10 cellular contexts compared by ENCODE assay signal in the genomic region with DNA sequence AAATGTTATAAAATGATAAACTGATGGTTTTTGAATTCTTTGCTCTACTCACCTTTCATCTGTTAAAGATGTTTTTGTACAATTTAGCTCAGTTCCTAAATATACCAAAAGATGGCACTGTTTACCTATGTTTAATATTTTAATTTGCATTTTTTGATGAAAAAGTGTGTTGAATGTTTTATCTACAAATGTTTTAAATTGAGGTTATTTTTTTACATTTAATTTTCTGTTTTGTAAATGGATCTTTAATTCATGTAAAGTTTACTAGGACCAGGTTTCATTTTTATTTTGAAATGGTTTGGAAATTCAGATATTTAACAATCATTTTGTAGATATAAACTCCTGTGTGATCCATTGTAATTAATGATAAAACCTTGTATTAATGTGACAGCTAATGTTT. TPM values are rescaled to one million over a fixed set of nuclear protein-coding genes. Genes with fewer than 3 reads are reported as not detected.
DNase-seq lines count a peak whose midpoint lies in the region; ATAC-seq, FAIRE-seq and TF ChIP-seq lines count a peak whose summit lies in the region.
"Had no signal": no experiment of that assay in that cellular context is flagged by ENCODE, and none has a peak within 500 bp of the region (broad histone marks: within the 10 kb centered on the region; RNA-seq: fewer than 3 reads in every experiment).

No MANE protein-coding gene starts in this region.

- H3K9me3 ChIP-seq in CD4-positive, CD25-positive, alpha-beta regulatory T cell (ENCODE audit: control insufficient read depth in 2 of 2, low read length in 2 of 2): no peaks in the 10 kb centered on the region

- peak in 2 of 3 donors; percentile 42 to 57 for DNase-seq in CD4-positive, CD25-positive, alpha-beta regulatory T cell
- DNase-seq in HFFc6 (peak; percentile 9), SW480 (ENCODE audit: low spot score) (peak; percentile 9), posterior vena cava (ENCODE audit: low spot score) (no peak), iPS-NIHi11 (ENCODE audit: low spot score) (no peak), posterior cingulate gyrus (no peak)

- peak; percentile 87 for TF ChIP-seq CTCF in HFFc6 (IDR thresholded peaks at IDR 0.05)

- no peaks in the 10 kb centered on the region for H3K9me3 Mint-ChIP-seq in CD4-positive, CD25-positive, alpha-beta regulatory T cell
- no peaks in the 10 kb centered on the region for H3K9me3 Mint-ChIP-seq in HFFc6
- H3K9me3 Mint-ChIP-seq: IgD-negative memory B cell, memory B cell had no signal

- FAIRE-seq in islet of Langerhans (lab: Jason Lieb, UNC): peak; percentile 100

- no peaks in the 10 kb centered on the region for H3K27me3 Mint-ChIP-seq in CD4-positive, CD25-positive, alpha-beta regulatory T cell
- no peaks in the 10 kb centered on the region; the same call in 1 of the 2 replicates for H3K27me3 Mint-ChIP-seq in HFFc6 (ENCODE audit: insufficient read depth)
- H3K27me3 Mint-ChIP-seq: IgD-negative memory B cell, memory B cell had no signal

- H3K27me3 ChIP-seq in CD4-positive, CD25-positive, alpha-beta regulatory T cell (ENCODE audit: control insufficient read depth, insufficient read depth, low read length): no peaks in the 10 kb centered on the region

- ATAC-seq in CD4-positive, CD25-positive, alpha-beta regulatory T cell (ENCODE audit: low read depth in 2 of 2): no peak
- ATAC-seq in HG03469 (IDR thresholded peaks at IDR 0.05; ENCODE audit: unreplicated experiment): no peak

- peaks cover 4% of the 10 kb centered on the region for H3K36me3 ChIP-seq in CD4-positive, CD25-positive, alpha-beta regulatory T cell (ENCODE audit: control insufficient read depth, insufficient read depth, low read length)

- H3K4me1 Mint-ChIP-seq in CD4-positive, CD25-positive, alpha-beta regulatory T cell: peaks cover 12 to 26% (median 21%) of the 10 kb centered on the region in 4 donors
- H3K4me1 Mint-ChIP-seq in HFFc6 (ENCODE audit: low read depth): peaks cover 20% of the 10 kb centered on the region
- H3K4me1 Mint-ChIP-seq: memory B cell had no signal

- no peak overlapping the region for H3K4me3 Mint-ChIP-seq in CD4-positive, CD25-positive, alpha-beta regulatory T cell
- H3K4me3 Mint-ChIP-seq in HFFc6: no peak overlapping the region
- H3K4me3 Mint-ChIP-seq: IgD-negative memory B cell, memory B cell had no signal

- H3K36me3 Mint-ChIP-seq in CD4-positive, CD25-positive, alpha-beta regulatory T cell: peaks cover 18% of the 10 kb centered on the region
- peaks cover 5% of the 10 kb centered on the region for H3K36me3 Mint-ChIP-seq in HFFc6 (ENCODE audit: low read depth)
- H3K36me3 Mint-ChIP-seq: IgD-negative memory B cell had no signal

- peaks cover 11% of the 10 kb centered on the region for H3K4me1 ChIP-seq in CD4-positive, CD25-positive, alpha-beta regulatory T cell (ENCODE audit: control insufficient read depth, insufficient read depth, low read length, poor library complexity, severe bottlenecking)

- H3K27ac ChIP-seq in CD4-positive, CD25-positive, alpha-beta regulatory T cell (ENCODE audit: insufficient read depth, low read length, poor library complexity, severe bottlenecking): no peak overlapping the region

- H3K4me3 ChIP-seq in CD4-positive, CD25-positive, alpha-beta regulatory T cell (ENCODE audit: low read depth, low read length): no peak overlapping the region

- H3K27ac Mint-ChIP-seq in CD4-positive, CD25-positive, alpha-beta regulatory T cell: no peak overlapping the region
- H3K27ac Mint-ChIP-seq in HFFc6: no peak overlapping the region
- H3K27ac Mint-ChIP-seq: IgD-negative memory B cell, memory B cell had no signal

- intact Hi-C loops in posterior vena cava (cut with DNase I) (loop anchor here (10.0 kb wide), 1 partner anchor 1021 kb away; no protein-coding TSS in a partner anchor), posterior cingulate gyrus (cut with DNase I) (loop anchor here (1.0 kb wide), 1 partner anchor 1025 kb away; no protein-coding TSS in a partner anchor)

RNA-seq across cellular contexts. Expression of a gene that starts 30.0 kb away (rescaled TPM):
- 28.3 TPM for total RNA-seq in CD4-positive, CD25-positive, alpha-beta regulatory T cell
- 10 to 100 TPM; 26.1 to 39.4 (median 33.5) TPM for polyA plus RNA-seq in CD4-positive, CD25-positive, alpha-beta regulatory T cell
- 10 to 100 TPM in 5 of 6 experiments, 1 to 10 TPM in 1; 9.2 to 14.3 (median 11.9) TPM for total RNA-seq in HFFc6 (2021; fragmentation: NEBNext Ultra II Directional; extraction: Animal tissue kit (Norgen Biotek cat#: 25700))
- total RNA-seq in posterior vena cava: 10 to 100 TPM; 13.1 TPM

Comparison
In these comparisons a context has a peak if more than half of its experiments do, and no peak if none do; other contexts are left out.
1. DNase-seq: peak in CD4-positive, CD25-positive, alpha-beta regulatory T cell (2 of 3), HFFc6 (single experiment) and SW480 (single experiment); none in posterior vena cava (single experiment), iPS-NIHi11 (single experiment) and posterior cingulate gyrus (0 of 10).